ENCODE assay signal across 8 cellular contexts in genomic region chr13:42992585-42993122, GRCh38. TPM values are rescaled to one million over a fixed set of nuclear protein-coding genes. Genes with fewer than 3 reads are reported as not detected.
DNase-seq lines count a peak whose midpoint lies in the region; ATAC-seq, FAIRE-seq and TF ChIP-seq lines count a peak whose summit lies in the region.

No MANE protein-coding gene starts in this region.

- H3K27me3 Mint-ChIP-seq in HFFc6 (ENCODE audit: insufficient read depth) (no peaks in the 10 kb centered on the region; the same call in 1 of the 2 replicates), progenitor cell of endocrine pancreas (peaks cover 4% of the 10 kb centered on the region)

- H3K4me1 ChIP-seq in Peyer's patch, result peaks cover 0 to 18% (median 3%) of the 10 kb centered on the region in 4 donors

- peak overlapping the region; percentile 52 to 76 (median 64) for H3K4me3 ChIP-seq in Peyer's patch

- TF ChIP-seq POLR2A in GM12891 (IDR thresholded peaks at IDR 0.05; ENCODE audit: low read depth, low read length) (no peak), Peyer's patch (IDR thresholded peaks at IDR 0.05) (no peak), erythroblast (IDR thresholded peaks at IDR 0.05; ENCODE audit: low read length) (peak; percentile 3)

- H3K27ac Mint-ChIP-seq in HFFc6 (peak overlapping the region; percentile 79), progenitor cell of endocrine pancreas (peak overlapping the region; percentile 94)

- H3K27ac ChIP-seq in Peyer's patch, result peak overlapping the region; percentile 83 to 94 (median 92)

- no peak for TF ChIP-seq CTCF in HFFc6 (IDR thresholded peaks at IDR 0.05)
- no peak for TF ChIP-seq CTCF in Peyer's patch (IDR thresholded peaks at IDR 0.05)
- TF ChIP-seq CTCF in progenitor cell of endocrine pancreas (IDR thresholded peaks at IDR 0.05; ENCODE audit: unreplicated experiment), result no peak

- no peaks in the 10 kb centered on the region for H3K36me3 Mint-ChIP-seq in HFFc6 (ENCODE audit: low read depth)
- H3K36me3 Mint-ChIP-seq in progenitor cell of endocrine pancreas (ENCODE audit: insufficient read depth), result no peaks in the 10 kb centered on the region

- peaks cover 56% of the 10 kb centered on the region for H3K4me1 Mint-ChIP-seq in HFFc6 (ENCODE audit: low read depth)
- H3K4me1 Mint-ChIP-seq in progenitor cell of endocrine pancreas (ENCODE audit: low read depth), result peaks cover 18% of the 10 kb centered on the region

- no peaks in the 10 kb centered on the region for H3K9me3 ChIP-seq in Peyer's patch

- DNase-seq in GM12891 (ENCODE audit: insufficient read length, low spot score) (no peak), HFFc6 (no peak), Peyer's patch (no peak), erythroblast (lab: John Stamatoyannopoulos, UW) (no peak), progenitor cell of endocrine pancreas (ENCODE audit: low spot score, unreplicated experiment) (no peak), H4 (ENCODE audit: low spot score) (no peak), NCI-H524 treated with DMSO at 0.1 percent for 48 hours (lab: John Stamatoyannopoulos, UW) (no peak)

- H3K36me3 ChIP-seq in Peyer's patch, result no peaks in the 10 kb centered on the region

- no peak for FAIRE-seq in GM12891 (lab: Jason Lieb, UNC)

- peak overlapping the region; percentile 89 for H3K4me3 Mint-ChIP-seq in HFFc6
- H3K4me3 Mint-ChIP-seq in progenitor cell of endocrine pancreas (ENCODE audit: low read depth), result peak overlapping the region; percentile 76

- ATAC-seq in HG03457 (IDR thresholded peaks at IDR 0.05; ENCODE audit: unreplicated experiment), result no peak

- H3K27me3 ChIP-seq in Peyer's patch, result no peaks in the 10 kb centered on the region

- H3K9me3 Mint-ChIP-seq in HFFc6, result no peaks in the 10 kb centered on the region
- H3K9me3 Mint-ChIP-seq in progenitor cell of endocrine pancreas (ENCODE audit: low read depth), result no peaks in the 10 kb centered on the region

TF ChIP-seq in GM12891, 5 proteins besides CTCF, POLR2A, EP300 and RAD21:
- TF ChIP-seq TAF1 (IDR thresholded peaks at IDR 0.05; ENCODE audit: low read depth, low read length) (no peak), SPI1 (IDR thresholded peaks at IDR 0.05; ENCODE audit: low read depth, low read length) (0 out of 2 replicates have a peak, but pooled peaks have one; percentile 31)

RNA-seq across cellular contexts. Expression of gene EPSTI1, which starts 0.6 kb away (rescaled TPM):
- 23.0 TPM for polyA plus RNA-seq in GM12891 (2012; ENCODE audit: low read depth, missing spikeins)
- 1 to 10 TPM in 4 of 6 experiments, under 1 TPM in 2; 0.76 to 2.3 (median 1.3) TPM for total RNA-seq in HFFc6 (2021; fragmentation: NEBNext Ultra II Directional; extraction: Animal tissue kit (Norgen Biotek cat#: 25700))
- 10 to 100 TPM in 3 of 4 donors, 1 to 10 TPM in 1; 8.8 to 45.4 (median 22.1) TPM for total RNA-seq in Peyer's patch
- total RNA-seq in progenitor cell of endocrine pancreas, result 6.0 and 7.4 TPM in 2 replicates
- 5.4 and 6.0 TPM in 2 replicates for total RNA-seq in H4 (2014; rRNA removed; shearing (Covaris generic))

RNA-seq across cellular contexts. Expression of gene DNAJC15, which starts 30.7 kb away (rescaled TPM):
- 24.9 TPM for polyA plus RNA-seq in GM12891 (2012; ENCODE audit: low read depth, missing spikeins)
- 10 to 100 TPM; 23.8 to 29.6 (median 25.8) TPM for total RNA-seq in HFFc6 (2021; fragmentation: NEBNext Ultra II Directional; extraction: Animal tissue kit (Norgen Biotek cat#: 25700))
- total RNA-seq in Peyer's patch (10 to 100 TPM in 2 of 4 donors, 1 to 10 TPM in 2; 5.8 to 27.5 (median 11.9) TPM), progenitor cell of endocrine pancreas (27.4 and 30.0 TPM in 2 replicates)
- 22.9 and 23.0 TPM in 2 replicates for total RNA-seq in H4 (2014; rRNA removed; shearing (Covaris generic))
